ENCODE assay signal across 8 cellular contexts in the genomic region with DNA sequence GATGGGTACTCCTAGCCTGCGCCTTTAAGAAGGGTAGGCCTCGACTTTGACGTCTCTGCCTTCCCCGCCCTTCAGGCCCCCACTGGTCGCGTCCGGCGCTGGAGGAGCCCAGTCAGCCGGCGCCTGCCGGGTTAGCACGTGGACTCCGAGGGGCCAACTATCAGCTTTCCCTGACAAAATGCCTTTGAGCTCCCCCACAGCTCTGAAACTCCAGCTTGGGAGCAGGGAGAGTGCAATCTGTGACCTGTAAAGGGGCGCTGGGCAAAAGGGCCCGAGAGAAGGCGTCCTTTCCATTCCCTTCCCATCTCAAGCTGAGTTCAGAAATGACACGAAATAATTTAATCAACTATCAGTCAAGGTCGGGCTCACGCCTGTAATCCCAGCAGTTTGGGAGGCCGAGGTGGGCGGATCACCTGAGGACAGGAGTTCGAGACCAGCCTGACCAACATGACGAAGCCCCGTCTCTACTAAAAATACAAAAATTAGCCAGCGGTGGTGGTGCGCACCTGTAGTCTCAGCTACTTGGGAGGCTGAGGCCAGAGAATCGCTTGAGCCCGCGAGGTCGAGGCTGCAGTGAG. TPM values are rescaled to one million over a fixed set of nuclear protein-coding genes. Genes with fewer than 3 reads are reported as not detected.
DNase-seq lines count a peak whose midpoint lies in the region; ATAC-seq and TF ChIP-seq lines count a peak whose summit lies in the region.

No MANE protein-coding gene starts in this region.

- H3K27me3 Mint-ChIP-seq in activated CD4-positive, alpha-beta T cell treated with anti-CD3 and anti-CD28 coated beads, Interleukin-2, amount 10 ng/mL, durations not matched to agents 24 days and 14 days, result no peaks in the 10 kb centered on the region

- TF ChIP-seq CTCF in AG04449 (IDR thresholded peaks at IDR 0.05; ENCODE audit: insufficient read depth, low read length, missing control alignments) (no peak), colonic mucosa (IDR thresholded peaks at IDR 0.05) (no peak), liver (IDR thresholded peaks at IDR 0.05; ENCODE audit: low read depth, low read length, missing input control) (no peak)

- H3K4me3 Mint-ChIP-seq in activated CD4-positive, alpha-beta T cell treated with anti-CD3 and anti-CD28 coated beads, Interleukin-2, amount 10 ng/mL, durations not matched to agents 24 days and 14 days, result peak overlapping the region; percentile 94

- H3K27me3 ChIP-seq in colonic mucosa, result no peaks in the 10 kb centered on the region
- H3K27me3 ChIP-seq in liver (ENCODE audit: control insufficient read depth in 4 of 4, insufficient read depth in 4 of 4, low read length in 3 of 4), result no peaks in the 10 kb centered on the region

- DNase-seq in AG04449 (ENCODE audit: low read depth, low spot score) (peak; percentile 80), NCI-H526 treated with DMSO at 0.1 percent for 48 hours (lab: John Stamatoyannopoulos, UW) (peak; percentile 91), colonic mucosa (peak; percentile 99)
- peak; percentile 98 for DNase-seq in activated CD4-positive, alpha-beta T cell treated with anti-CD3 and anti-CD28 coated beads, Interleukin-2, amount 10 ng/mL, durations not matched to agents 24 days and 14 days
- peak; percentile 94 for DNase-seq in stimulated activated CD4-positive, alpha-beta T cell treated with anti-CD3 and anti-CD28 coated beads, Interleukin-4, amount 100 ng/mL, for 24 hours

- no peak overlapping the region for H3K27ac ChIP-seq in colonic mucosa
- H3K27ac ChIP-seq in liver (ENCODE audit: low read depth in 1 of 2, low read length in 2 of 2), result no peak overlapping the region

- TF ChIP-seq RAD21 in liver (IDR thresholded peaks at IDR 0.05), result peak; percentile 46 to 50

- CTCF ChIA-PET in AG04449 (lab: Yijun Ruan, JAX), result interaction anchor here (0.6 to 1.6 kb wide), 9 partner anchors 13 to 195 kb away, joined by 3 to 12 read pairs (median 4); a partner anchor contains a TSS

- H3K9ac ChIP-seq in colonic mucosa (ENCODE audit: low read depth in 2 of 2, low read length in 2 of 2) (peak overlapping the region in 1 of 2 donors; percentile 8), liver (ENCODE audit: low read depth in 1 of 2, low read length in 2 of 2) (no peak overlapping the region)

- peaks cover 5% of the 10 kb centered on the region for H3K4me1 ChIP-seq in colonic mucosa
- H3K4me1 ChIP-seq in liver (ENCODE audit: control insufficient read depth in 4 of 4, insufficient read depth in 4 of 4, low read length in 3 of 4), result peaks cover 5 to 34% (median 17%) of the 10 kb centered on the region in 4 donors

- 26% methylated on average over 30 of the region's 30 CpGs for WGBS in liver

- ATAC-seq in GM18909 (IDR thresholded peaks at IDR 0.05; ENCODE audit: poor library complexity, unreplicated experiment), result peak; percentile 46
- ATAC-seq in HG03457 (IDR thresholded peaks at IDR 0.05; ENCODE audit: unreplicated experiment), result peak; percentile 29

- H3K27ac Mint-ChIP-seq in activated CD4-positive, alpha-beta T cell treated with anti-CD3 and anti-CD28 coated beads, Interleukin-2, amount 10 ng/mL, durations not matched to agents 24 days and 14 days, result peak overlapping the region; percentile 89

- peaks cover 26% of the 10 kb centered on the region for H3K4me1 Mint-ChIP-seq in activated CD4-positive, alpha-beta T cell treated with anti-CD3 and anti-CD28 coated beads, Interleukin-2, amount 10 ng/mL, durations not matched to agents 24 days and 14 days

- no peaks in the 10 kb centered on the region for H3K9me3 Mint-ChIP-seq in activated CD4-positive, alpha-beta T cell treated with anti-CD3 and anti-CD28 coated beads, Interleukin-2, amount 10 ng/mL, durations not matched to agents 24 days and 14 days

- H3K9me3 ChIP-seq in colonic mucosa (no peaks in the 10 kb centered on the region), liver (ENCODE audit: control insufficient read depth in 4 of 4, low read length in 3 of 4) (no peaks in the 10 kb centered on the region)

- intact Hi-C loops in activated CD4-positive, alpha-beta T cell treated with anti-CD3 and anti-CD28 coated beads, Interleukin-2, amount 10 ng/mL, durations not matched to agents 24 days and 14 days (cut with micrococcal nuclease), result loop anchor here (1.0 to 5.0 kb wide), 3 partner anchors 106 to 185 kb away; a partner anchor contains a TSS
- intact Hi-C loops in colonic mucosa (cut with DNase I), result no loop called here

- peaks cover 12% of the 10 kb centered on the region for H3K36me3 Mint-ChIP-seq in activated CD4-positive, alpha-beta T cell treated with anti-CD3 and anti-CD28 coated beads, Interleukin-2, amount 10 ng/mL, durations not matched to agents 24 days and 14 days (ENCODE audit: low read depth)

- H3K36me3 ChIP-seq in colonic mucosa, result no peaks in the 10 kb centered on the region
- peaks cover 0 to 2% (median 0%) of the 10 kb centered on the region in 4 donors for H3K36me3 ChIP-seq in liver (ENCODE audit: control insufficient read depth in 4 of 4, insufficient read depth in 3 of 4, low read depth in 1 of 4, low read length in 3 of 4)

- POLR2A ChIA-PET in AG04449 (lab: Yijun Ruan, JAX), result interaction anchor here (0.6 to 1.0 kb wide), 5 partner anchors 10 to 107 kb away, joined by 4 to 8 read pairs (median 4); a partner anchor contains a TSS

- no peak overlapping the region for H3K4me3 ChIP-seq in AG04449 (ENCODE audit: low read depth, low read length)
- no peak overlapping the region for H3K4me3 ChIP-seq in colonic mucosa
- H3K4me3 ChIP-seq in liver (ENCODE audit: low read depth in 1 of 3, low read length in 3 of 3), result peak overlapping the region in 1 of 3 donors; percentile 65

TF ChIP-seq in liver, 16 proteins besides CTCF, POLR2A, EP300 and RAD21 (continues in another document):
- TF ChIP-seq HNF4A (conservative IDR thresholded peaks at IDR 0.05) (peak; percentile 28 to 40), FOXA2 (IDR thresholded peaks at IDR 0.05) (no peak), EGR1 (IDR thresholded peaks at IDR 0.05; ENCODE audit: low read depth in 2 of 2) (peak in 1 of 2 donors; percentile 85), HNF4G (IDR thresholded peaks at IDR 0.05) (no peak), YY1 (IDR thresholded peaks at IDR 0.05) (peak; percentile 41), JUND (IDR thresholded peaks at IDR 0.05) (no peak), SP1 (IDR thresholded peaks at IDR 0.05) (peak; percentile 74), NR2F2 (IDR thresholded peaks at IDR 0.05) (peak; percentile 30), RXRA (IDR thresholded peaks at IDR 0.05) (peak; percentile 42 to 52), TAF1 (conservative IDR thresholded peaks at IDR 0.05) (no peak)
- TF ChIP-seq, protein P1, sequence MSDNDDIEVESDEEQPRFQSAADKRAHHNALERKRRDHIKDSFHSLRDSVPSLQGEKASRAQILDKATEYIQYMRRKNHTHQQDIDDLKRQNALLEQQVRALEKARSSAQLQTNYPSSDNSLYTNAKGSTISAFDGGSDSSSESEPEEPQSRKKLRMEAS (IDR thresholded peaks at IDR 0.05), result peak; percentile 98
- TF ChIP-seq, protein P2, sequence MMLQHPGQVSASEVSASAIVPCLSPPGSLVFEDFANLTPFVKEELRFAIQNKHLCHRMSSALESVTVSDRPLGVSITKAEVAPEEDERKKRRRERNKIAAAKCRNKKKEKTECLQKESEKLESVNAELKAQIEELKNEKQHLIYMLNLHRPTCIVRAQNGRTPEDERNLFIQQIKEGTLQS (IDR thresholded peaks at IDR 0.05), result no peak
- TF ChIP-seq, protein P3, sequence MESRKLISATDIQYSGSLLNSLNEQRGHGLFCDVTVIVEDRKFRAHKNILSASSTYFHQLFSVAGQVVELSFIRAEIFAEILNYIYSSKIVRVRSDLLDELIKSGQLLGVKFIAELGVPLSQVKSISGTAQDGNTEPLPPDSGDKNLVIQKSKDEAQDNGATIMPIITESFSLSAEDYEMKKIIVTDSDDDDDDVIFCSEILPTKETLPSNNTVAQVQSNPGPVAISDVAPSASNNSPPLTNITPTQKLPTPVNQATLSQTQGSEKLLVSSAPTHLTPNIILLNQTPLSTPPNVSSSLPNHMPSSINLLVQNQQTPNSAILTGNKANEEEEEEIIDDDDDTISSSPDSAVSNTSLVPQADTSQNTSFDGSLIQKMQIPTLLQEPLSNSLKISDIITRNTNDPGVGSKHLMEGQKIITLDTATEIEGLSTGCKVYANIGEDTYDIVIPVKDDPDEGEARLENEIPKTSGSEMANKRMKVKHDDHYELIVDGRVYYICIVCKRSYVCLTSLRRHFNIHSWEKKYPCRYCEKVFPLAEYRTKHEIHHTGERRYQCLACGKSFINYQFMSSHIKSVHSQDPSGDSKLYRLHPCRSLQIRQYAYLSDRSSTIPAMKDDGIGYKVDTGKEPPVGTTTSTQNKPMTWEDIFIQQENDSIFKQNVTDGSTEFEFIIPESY (IDR thresholded peaks at IDR 0.05), result no peak

RNA-seq across cellular contexts. Expression of a gene that starts 2.3 kb away (rescaled TPM):
- 172 TPM in 2 replicates for total RNA-seq in activated CD4-positive, alpha-beta T cell treated with anti-CD3 and anti-CD28 coated beads, Interleukin-2, amount 10 ng/mL, durations not matched to agents 24 days and 14 days
- total RNA-seq in colonic mucosa (100 to 1,000 TPM; 115 to 267 TPM), liver (100 to 1,000 TPM in 1 of 2 donors, 10 to 100 TPM in 1; 62.0 to 395 TPM)
- 10 to 100 TPM; 70.5 to 97.2 TPM for polyA plus RNA-seq in liver

RNA-seq across cellular contexts. Expression of a gene that starts 18.1 kb away (rescaled TPM):
- 33.0 and 34.6 TPM in 2 replicates for total RNA-seq in activated CD4-positive, alpha-beta T cell treated with anti-CD3 and anti-CD28 coated beads, Interleukin-2, amount 10 ng/mL, durations not matched to agents 24 days and 14 days
- total RNA-seq in colonic mucosa (100 to 1,000 TPM; 343 to 466 TPM), liver (100 to 1,000 TPM in 1 of 2 donors, 10 to 100 TPM in 1; 90.9 to 166 TPM)
- 100 to 1,000 TPM; 127 to 139 TPM for polyA plus RNA-seq in liver

RNA-seq across cellular contexts. Expression of a gene that starts 18.6 kb away (rescaled TPM):
- total RNA-seq in activated CD4-positive, alpha-beta T cell treated with anti-CD3 and anti-CD28 coated beads, Interleukin-2, amount 10 ng/mL, durations not matched to agents 24 days and 14 days, result 0.42 TPM in 1 of 2 replicates, not detected in the other
- total RNA-seq in colonic mucosa, result 1 to 10 TPM in 1 of 2 donors, under 1 TPM in 1; 0.52 to 1.4 TPM
- total RNA-seq in liver, result 10 to 100 TPM in 1 of 2 donors, not detected in 1; 17.0 TPM
- under 1 TPM; 0.05 to 0.06 TPM for polyA plus RNA-seq in liver

RNA-seq across cellular contexts. Expression of a gene that starts 36.7 kb away (rescaled TPM):
- total RNA-seq in activated CD4-positive, alpha-beta T cell treated with anti-CD3 and anti-CD28 coated beads, Interleukin-2, amount 10 ng/mL, durations not matched to agents 24 days and 14 days, result 0.21 and 0.26 TPM in 2 replicates
- total RNA-seq in colonic mucosa (under 1 TPM; 0.64 to 0.72 TPM), liver (1 to 10 TPM in 1 of 2 donors, under 1 TPM in 1; 0.08 to 1.1 TPM)
- under 1 TPM in 1 of 2 donors, not detected in 1; 0.18 TPM for polyA plus RNA-seq in liver

RNA-seq across cellular contexts. Expression of a gene that starts 59.0 kb away (rescaled TPM):
- not detected in 2 replicates for total RNA-seq in activated CD4-positive, alpha-beta T cell treated with anti-CD3 and anti-CD28 coated beads, Interleukin-2, amount 10 ng/mL, durations not matched to agents 24 days and 14 days
- total RNA-seq in colonic mucosa, result under 1 TPM in 1 of 2 donors, not detected in 1; 0.27 TPM
- 1,000 to 10,000 TPM in 1 of 2 donors, not detected in 1; 1,478 TPM for total RNA-seq in liver
- under 1 TPM in 1 of 2 donors, not detected in 1; 0.14 TPM for polyA plus RNA-seq in liver
